20 cellular contexts compared by ENCODE assay signal in genomic region chr5:68587181-68587580, GRCh38.
"Had no signal": no experiment of that assay in that cellular context is flagged by ENCODE, and none has a peak within 500 bp of the region (broad histone marks: within the 10 kb centered on the region; RNA-seq: fewer than 3 reads in every experiment).

No MANE protein-coding gene starts in this region.

- H3K9me3 ChIP-seq: heart right ventricle, prostate gland, right atrium auricular region had no signal

- H3K27me3 ChIP-seq: brain microvascular endothelial cell, heart right ventricle, right atrium auricular region had no signal

- ATAC-seq: activated naive CD8-positive, alpha-beta T cell treated with anti-CD3 and anti-CD28 coated beads, Interleukin-2, amount 50 U/mL, for 24 hours; heart right ventricle; stimulated activated naive CD8-positive, alpha-beta T cell treated with anti-CD3 and anti-CD28 coated beads, Interleukin-15, amount 100 ng/mL, for 72 hours had no signal

- H3K36me3 ChIP-seq: brain microvascular endothelial cell, heart right ventricle, prostate gland, right atrium auricular region had no signal

- H3K4me1 ChIP-seq: heart right ventricle, prostate gland, right atrium auricular region had no signal

- H3K4me3 ChIP-seq: coronary artery, heart right ventricle, prostate gland, right atrium auricular region had no signal

- H3K27ac ChIP-seq: brain microvascular endothelial cell, coronary artery, heart right ventricle, prostate gland, right atrium auricular region, VCaP had no signal

- DNase-seq: activated CD4-positive, alpha-beta T cell treated with anti-CD3 and anti-CD28 coated beads, Interleukin-2, amount 50 U/mL, for 1 hour; activated CD4-positive, CD25-positive, alpha-beta regulatory T cell treated with anti-CD3 and anti-CD28 coated beads, Interleukin-2, amount 50 U/mL, for 72 hours; activated CD8-positive, alpha-beta memory T cell treated with anti-CD3 and anti-CD28 coated beads, Interleukin-2, amount 50 U/mL, for 4 hours; activated effector memory CD4-positive, alpha-beta T cell treated with Interleukin-2 at 50 U/mL for 16 hours; activated naive CD4-positive, alpha-beta T cell treated with anti-CD3 and anti-CD28 coated beads, Interleukin-2, amount 10 ng/mL, durations not matched to agents 7 days and 5 days; activated naive CD8-positive, alpha-beta T cell treated with anti-CD3 and anti-CD28 coated beads, Interleukin-2, amount 50 U/mL, for 24 hours; activated T-cell treated with anti-CD3 and anti-CD28 coated beads, Interleukin-2, amount 50 U/mL, for 48 hours; aorta; brain microvascular endothelial cell; erythroblast; heart right ventricle; small intestine; stimulated activated CD4-positive, alpha-beta T cell treated with anti-CD3 and anti-CD28 coated beads, Interleukin-15, amount 100 ng/mL, for 24 hours; stimulated activated CD4-positive, alpha-beta T cell treated with anti-CD3 and anti-CD28 coated beads, Interleukin-2, amount 100 ng/mL, for 48 hours; stimulated activated naive CD8-positive, alpha-beta T cell treated with anti-CD3 and anti-CD28 coated beads, Interleukin-15, amount 100 ng/mL, for 72 hours; trophoblast cell had no signal
